Comparison of ENCODE assay signal across 26 cellular contexts in the genomic region with DNA sequence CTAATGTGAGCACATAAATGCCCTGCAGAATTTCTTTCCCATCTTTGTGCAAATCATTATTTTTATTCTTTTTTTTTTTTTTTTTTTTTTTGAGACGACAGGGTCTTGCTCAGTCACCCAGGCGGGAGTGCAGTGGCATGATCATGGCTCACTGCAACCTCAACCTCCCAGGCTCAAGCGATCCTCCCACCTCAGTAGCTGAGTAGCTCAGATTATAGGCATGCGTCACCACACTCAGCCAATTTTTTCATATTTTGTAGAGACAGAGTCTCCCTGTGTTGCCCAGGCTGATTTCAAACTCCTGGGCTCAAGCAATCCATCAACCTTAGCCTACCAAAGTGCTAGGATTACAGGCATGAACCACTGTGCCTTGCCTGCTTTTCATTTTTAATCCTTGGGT. TPM values are rescaled to one million over a fixed set of nuclear protein-coding genes. Genes with fewer than 3 reads are reported as not detected.
DNase-seq lines count a peak whose midpoint lies in the region; ATAC-seq, FAIRE-seq and TF ChIP-seq lines count a peak whose summit lies in the region.
"Had no signal": no experiment of that assay in that cellular context is flagged by ENCODE, and none has a peak within 500 bp of the region (broad histone marks: within the 10 kb centered on the region; RNA-seq: fewer than 3 reads in every experiment).

No MANE protein-coding gene starts in this region.

- H3K79me2 ChIP-seq in endothelial cell of umbilical vein (ENCODE audit: control insufficient read depth, insufficient read depth, low read length) (no peaks in the 10 kb centered on the region), osteoblast (ENCODE audit: insufficient read depth, low read length) (peaks cover 8% of the 10 kb centered on the region)

- H3K9me3 ChIP-seq in endothelial cell of umbilical vein (replicated peaks; ENCODE audit: control insufficient read depth, insufficient read depth, low read length) (no peaks in the 10 kb centered on the region), osteoblast (ENCODE audit: low read depth, low read length) (no peaks in the 10 kb centered on the region), thoracic aorta (no peaks in the 10 kb centered on the region)
- H3K9me3 ChIP-seq: BLaER1, Peyer's patch, SJSA1 had no signal

- no peak overlapping the region for H3K4me2 ChIP-seq in endothelial cell of umbilical vein (ENCODE audit: insufficient read depth, low read length)
- no peak overlapping the region for H3K4me2 ChIP-seq in osteoblast (ENCODE audit: insufficient read depth, low read length)
- H3K4me2 ChIP-seq: BLaER1, KMS-11 had no signal

- H3K9me1 ChIP-seq in endothelial cell of umbilical vein (replicated peaks; ENCODE audit: control insufficient read depth, extremely low read depth, insufficient read depth, low read length), result no peaks in the 10 kb centered on the region

- TF ChIP-seq CTCF in endothelial cell of umbilical vein (IDR thresholded peaks at IDR 0.05; ENCODE audit: extremely low read depth in 1 of 2, insufficient read depth in 1 of 2, low read depth in 1 of 2, low read length in 2 of 2), result no peak
- TF ChIP-seq CTCF in osteoblast (IDR thresholded peaks at IDR 0.05; ENCODE audit: extremely low read depth, low read depth, low read length), result no peak
- no peak for TF ChIP-seq CTCF in thoracic aorta (IDR thresholded peaks at IDR 0.05)

- DNase-seq in amniotic epithelial cell (ENCODE audit: low read depth), result peak; percentile 78
- no peak for DNase-seq in endothelial cell of umbilical vein (ENCODE audit: low read depth, low spot score)
- peak; percentile 10 for DNase-seq in osteoblast (ENCODE audit: insufficient read length, low spot score, missing footprints)
- DNase-seq in thoracic aorta (ENCODE audit: low spot score), result no peak
- DNase-seq in activated CD4-positive, alpha-beta T cell treated with anti-CD3 and anti-CD28 coated beads, Interleukin-2, amount 50 U/mL, for 48 hours, result no peak
- no peak for DNase-seq in sciatic nerve (ENCODE audit: low spot score)
- DNase-seq in stimulated activated CD4-positive, alpha-beta T cell treated with anti-CD3 and anti-CD28 coated beads, Interleukin-1b, Interleukin-23, amount 100 ng/mL, for 48 hours, result no peak
- DNase-seq in NCI-H1417 (lab: John Stamatoyannopoulos, UW), result no peak
- DNase-seq: CD4-positive, alpha-beta T cell; COR-L47; DMS79 treated with DMSO at 0.1 percent for 48 hours; GM23248; NCI-H1105; NCI-H2081; NCI-H2171; NCI-H345; NCI-H524; NCI-H774; NK-92 treated with Interleukin-12 subunit alpha and Interleukin-12 subunit beta, amount 100 ng/mL, for 24 hours; Peyer's patch had no signal

- H3K27me3 ChIP-seq in endothelial cell of umbilical vein (ENCODE audit: control insufficient read depth in 2 of 2, insufficient read depth in 2 of 2, low read length in 2 of 2) (no peaks in the 10 kb centered on the region), osteoblast (ENCODE audit: insufficient read depth, low read length) (no peaks in the 10 kb centered on the region), thoracic aorta (replicated peaks; ENCODE audit: insufficient read depth) (no peaks in the 10 kb centered on the region)
- H3K27me3 ChIP-seq: BLaER1, Peyer's patch, SJSA1 had no signal

- POLR2A ChIA-PET in endothelial cell of umbilical vein (lab: Charles Lee), result interaction anchor here (0.7 kb wide), 1 partner anchor 36 kb away, joined by 5 read pairs; no protein-coding TSS in a partner anchor

- intact Hi-C loops in endothelial cell of umbilical vein (cut with micrococcal nuclease), result no loop called here
- intact Hi-C loops in sciatic nerve (cut with DNase I), result loop anchor here (10.0 kb wide), 1 partner anchor 1158 kb away; a partner anchor contains a TSS

- FAIRE-seq in endothelial cell of umbilical vein (lab: Jason Lieb, UNC), result peak; percentile 12
- FAIRE-seq: GM12878, HTR-8/SVneo had no signal

- dilution Hi-C loops in endothelial cell of umbilical vein (cut with MboI; ENCODE audit: extremely low pct_ligation_motif_present, low sequenced_read_pairs), result no loop called here

- H2AFZ ChIP-seq in endothelial cell of umbilical vein (ENCODE audit: low read depth, low read length) (no peak overlapping the region), osteoblast (ENCODE audit: low read length) (no peak overlapping the region)
- H2AFZ ChIP-seq: GM23248 had no signal

- H3K27ac ChIP-seq in endothelial cell of umbilical vein (ENCODE audit: insufficient read depth, low read depth, low read length), result no peak overlapping the region
- H3K27ac ChIP-seq in osteoblast (ENCODE audit: low read depth, low read length), result peak overlapping the region; percentile 63
- H3K27ac ChIP-seq in thoracic aorta, result peak overlapping the region; percentile 69 to 89
- H3K27ac ChIP-seq: BLaER1, GM23248, KMS-11, Peyer's patch, SJSA1 had no signal

- CTCF ChIA-PET in endothelial cell of umbilical vein (lab: Charles Lee), result no interaction called here

- H3K9ac ChIP-seq in endothelial cell of umbilical vein (replicated peaks; ENCODE audit: extremely low read depth, insufficient read depth, low read length), result no peak overlapping the region
- H3K9ac ChIP-seq: BLaER1, GM23248, KMS-11 had no signal

- BruUV-seq in endothelial cell of umbilical vein (replicated peaks; lab: Mats Ljungman, UMichigan), result no TSS peak

- H4K20me1 ChIP-seq in endothelial cell of umbilical vein (replicated peaks; ENCODE audit: control insufficient read depth, extremely low read depth, insufficient read depth, low read length) (no peaks in the 10 kb centered on the region), osteoblast (ENCODE audit: insufficient read depth, low read length) (no peaks in the 10 kb centered on the region)

- ATAC-seq in thoracic aorta (ENCODE audit: insufficient number of reproducible peaks, low FRiP score, low read depth) (no peak), sciatic nerve (no peak)
- ATAC-seq: GM12878, HCT116 had no signal

- no peak for TF ChIP-seq POLR2A in endothelial cell of umbilical vein (IDR thresholded peaks at IDR 0.05; ENCODE audit: low read depth, low read length)

- H3K4me1 ChIP-seq in endothelial cell of umbilical vein (ENCODE audit: control insufficient read depth, extremely low read depth, insufficient read depth, low read length), result no peaks in the 10 kb centered on the region
- H3K4me1 ChIP-seq in osteoblast (ENCODE audit: insufficient read depth, low read length), result peaks cover 14% of the 10 kb centered on the region
- peaks cover 40 to 58% of the 10 kb centered on the region in 2 donors for H3K4me1 ChIP-seq in thoracic aorta (ENCODE audit: control insufficient read depth in 1 of 2, low read depth in 2 of 2)
- H3K4me1 ChIP-seq: Peyer's patch, SJSA1 had no signal

- H3K4me3 ChIP-seq in endothelial cell of umbilical vein (replicated peaks in 1 of 3; ENCODE audit: insufficient read depth in 1 of 3, low read depth in 1 of 3, low read length in 3 of 3) (no peak overlapping the region), osteoblast (ENCODE audit: insufficient read depth, low read length) (no peak overlapping the region), thoracic aorta (no peak overlapping the region)
- H3K4me3 ChIP-seq: BLaER1, GM12878, GM23248, Peyer's patch, SJSA1 had no signal

- H3K36me3 ChIP-seq in endothelial cell of umbilical vein (ENCODE audit: control insufficient read depth in 2 of 2, extremely low read depth in 1 of 2, insufficient read depth in 2 of 2, low read length in 2 of 2), result no peaks in the 10 kb centered on the region
- no peaks in the 10 kb centered on the region for H3K36me3 ChIP-seq in osteoblast (ENCODE audit: insufficient read depth, low read length)
- no peaks in the 10 kb centered on the region for H3K36me3 ChIP-seq in thoracic aorta
- H3K36me3 ChIP-seq: SJSA1 had no signal

TF ChIP-seq in endothelial cell of umbilical vein, 7 proteins besides CTCF, POLR2A, EP300 and RAD21:
- TF ChIP-seq GATA2 (IDR thresholded peaks at IDR 0.05; ENCODE audit: insufficient read depth, insufficient read length, low read depth, low read length) (no peak), MYC (IDR thresholded peaks at IDR 0.05; ENCODE audit: low read depth, low read length) (no peak), JUN (IDR thresholded peaks at IDR 0.05; ENCODE audit: borderline replicate concordance, insufficient read depth, insufficient read length, low read depth) (no peak), EZH2 (IDR thresholded peaks at IDR 0.05; ENCODE audit: borderline replicate concordance, low read depth, low read length, severe bottlenecking) (no peak), FOS (IDR thresholded peaks at IDR 0.05; ENCODE audit: borderline replicate concordance, insufficient read depth, low read length) (no peak), POLR2AphosphoS5 (IDR thresholded peaks at IDR 0.05; ENCODE audit: insufficient read depth, low read depth, low read length) (no peak)
- TF ChIP-seq, protein P1, sequence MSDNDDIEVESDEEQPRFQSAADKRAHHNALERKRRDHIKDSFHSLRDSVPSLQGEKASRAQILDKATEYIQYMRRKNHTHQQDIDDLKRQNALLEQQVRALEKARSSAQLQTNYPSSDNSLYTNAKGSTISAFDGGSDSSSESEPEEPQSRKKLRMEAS (IDR thresholded peaks at IDR 0.05; ENCODE audit: insufficient read depth, insufficient read length), result no peak

RNA-seq across cellular contexts. Expression of a gene that starts 22.9 kb away (rescaled TPM):
- 88.0 and 97.5 TPM in 2 replicates for total RNA-seq in endothelial cell of umbilical vein
- polyA plus RNA-seq in endothelial cell of umbilical vein, result 59.6 and 63.7 TPM in 2 replicates
- polyA plus RNA-seq in endothelial cell of umbilical vein (2011; cell fraction: cytosol; rRNA removed), result 43.1 and 44.5 TPM in 2 replicates
- 31.6 and 33.9 TPM in 2 replicates for polyA plus RNA-seq in endothelial cell of umbilical vein (2011; cell fraction: nucleus; rRNA removed)
- 31.6 and 41.4 TPM in 2 replicates for polyA plus RNA-seq in endothelial cell of umbilical vein (2012)
- polyA minus RNA-seq in endothelial cell of umbilical vein, result 145 and 195 TPM in 2 replicates
- 50.1 TPM for polyA minus RNA-seq in endothelial cell of umbilical vein (2011; cell fraction: cytosol; rRNA and poly(A)+ RNA removed)
- 19.5 and 28.5 TPM in 2 replicates for polyA minus RNA-seq in endothelial cell of umbilical vein (2011; cell fraction: nucleus; rRNA and poly(A)+ RNA removed)
- total RNA-seq in osteoblast, result 55.4 and 58.3 TPM in 2 replicates
- total RNA-seq in thoracic aorta, result 100 to 1,000 TPM in 1 of 2 donors, 10 to 100 TPM in 1; 71.9 to 171 TPM
- 165 TPM for total RNA-seq in sciatic nerve

Comparison
In these comparisons a context has a peak if more than half of its experiments do, and no peak if none do; other contexts are left out.
1. DNase-seq: peak in amniotic epithelial cell (single experiment) and osteoblast (single experiment); none in endothelial cell of umbilical vein (single experiment), thoracic aorta (single experiment), activated CD4-positive, alpha-beta T cell treated with anti-CD3 and anti-CD28 coated beads, Interleukin-2, amount 50 U/mL, for 48 hours (0 of 2), sciatic nerve (single experiment), stimulated activated CD4-positive, alpha-beta T cell treated with anti-CD3 and anti-CD28 coated beads, Interleukin-1b, Interleukin-23, amount 100 ng/mL, for 48 hours (single experiment) and NCI-H1417 (0 of 3).